In the genomic region with DNA sequence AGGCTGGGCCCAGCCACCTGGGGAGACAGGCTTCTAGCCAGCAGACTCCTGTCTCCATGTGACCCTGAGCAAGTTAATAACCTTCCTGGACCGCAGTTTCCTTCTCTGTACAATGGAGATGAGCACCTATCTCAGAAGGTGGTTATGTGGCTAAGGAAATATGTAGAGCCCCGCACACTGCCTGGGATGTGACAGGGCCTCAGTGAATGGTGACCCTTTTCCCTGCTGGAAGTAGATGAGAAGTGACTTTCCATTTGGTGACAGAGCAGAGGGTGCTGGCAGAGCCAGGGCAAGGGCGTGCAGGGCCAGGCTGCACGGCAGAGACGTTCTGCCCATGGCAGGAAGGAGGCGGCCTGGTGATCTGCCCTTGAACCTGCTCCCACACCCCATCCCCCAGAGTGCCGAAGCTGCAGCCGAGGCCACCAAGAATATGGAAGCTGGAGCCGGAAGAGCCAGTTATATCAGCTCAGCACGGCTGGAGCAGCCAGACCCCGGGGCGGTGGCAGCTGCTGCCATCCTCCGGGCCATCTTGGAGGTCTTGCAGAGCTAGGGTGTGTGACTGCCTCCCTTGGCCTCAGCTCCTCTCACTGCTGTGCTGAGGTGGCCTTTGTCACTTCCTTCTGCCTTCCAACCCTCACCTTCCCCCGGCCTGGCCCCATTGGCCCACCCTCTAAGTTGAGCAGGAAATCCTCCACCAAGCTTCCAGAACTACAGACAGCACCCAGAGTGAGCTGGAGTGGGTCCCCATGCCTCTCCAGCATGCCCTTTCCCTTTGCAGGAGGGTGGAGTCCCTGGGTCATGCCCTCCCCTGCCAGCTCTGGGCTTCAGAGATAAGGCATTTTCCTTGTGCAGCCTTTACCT, we compare ENCODE assay signal across 1 cellular context.
TF ChIP-seq lines count a peak whose summit lies in the region.

No MANE protein-coding gene starts in this region.

TF ChIP-seq in H1, 55 proteins besides CTCF, POLR2A, EP300 and RAD21:
- TF ChIP-seq ZNF274 (IDR thresholded peaks at IDR 0.05; ENCODE audit: borderline replicate concordance, extremely low read depth, low read length), result no peak
- no peak for TF ChIP-seq KDM1A (IDR thresholded peaks at IDR 0.05; ENCODE audit: borderline replicate concordance, low read length)
- TF ChIP-seq TAF7 (optimal IDR thresholded peaks at IDR 0.05; ENCODE audit: borderline replicate concordance, low read depth, low read length), result no peak
- TF ChIP-seq GTF2F1 (IDR thresholded peaks at IDR 0.05; ENCODE audit: borderline replicate concordance, low read depth, low read length), result no peak
- TF ChIP-seq, protein P1, sequence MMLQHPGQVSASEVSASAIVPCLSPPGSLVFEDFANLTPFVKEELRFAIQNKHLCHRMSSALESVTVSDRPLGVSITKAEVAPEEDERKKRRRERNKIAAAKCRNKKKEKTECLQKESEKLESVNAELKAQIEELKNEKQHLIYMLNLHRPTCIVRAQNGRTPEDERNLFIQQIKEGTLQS (IDR thresholded peaks at IDR 0.05; ENCODE audit: insufficient read depth, low read depth, low read length), result no peak
- no peak for TF ChIP-seq RBBP5 (IDR thresholded peaks at IDR 0.05; ENCODE audit: borderline replicate concordance, low read depth, low read length)
- TF ChIP-seq TCF12 (IDR thresholded peaks at IDR 0.05; ENCODE audit: low read depth, low read length), result no peak
- no peak for TF ChIP-seq RFX5 (IDR thresholded peaks at IDR 0.05; ENCODE audit: borderline replicate concordance, low read depth, low read length)
- no peak for TF ChIP-seq BRCA1 (IDR thresholded peaks at IDR 0.05; ENCODE audit: low read depth, low read length)
